In genomic region chr6:81613606-81614005, GRCh38 we compare ENCODE assay signal across 11 cellular contexts.
DNase-seq lines count a peak whose midpoint lies in the region; ATAC-seq, FAIRE-seq and TF ChIP-seq lines count a peak whose summit lies in the region.
"Had no signal": no experiment of that assay in that cellular context is flagged by ENCODE, and none has a peak within 500 bp of the region (broad histone marks: within the 10 kb centered on the region; RNA-seq: fewer than 3 reads in every experiment).

No MANE protein-coding gene starts in this region.

- no peaks in the 10 kb centered on the region for H3K9me3 Mint-ChIP-seq in astrocyte (ENCODE audit: unreplicated experiment)

- H3K4me2 ChIP-seq in astrocyte (ENCODE audit: low read length) = peak overlapping the region; percentile 48

- H2AFZ ChIP-seq in astrocyte (ENCODE audit: low read depth, low read length) = no peak overlapping the region

- peaks cover 7% of the 10 kb centered on the region for H3K4me1 ChIP-seq in astrocyte (ENCODE audit: insufficient read depth, low read length)

- no peak overlapping the region for H3K9ac ChIP-seq in astrocyte (ENCODE audit: low read length)

- peak overlapping the region; percentile 93 for H3K27ac Mint-ChIP-seq in astrocyte (ENCODE audit: unreplicated experiment)

- no peaks in the 10 kb centered on the region for H3K9me3 ChIP-seq in astrocyte (ENCODE audit: insufficient read depth, low read depth, low read length)
- H3K9me3 ChIP-seq: neutrophil had no signal

- peak overlapping the region; percentile 7 for H3K4me3 Mint-ChIP-seq in astrocyte (ENCODE audit: unreplicated experiment)

- DNase-seq in Daoy (ENCODE audit: low read depth) = peak; percentile 64
- DNase-seq in LoVo (ENCODE audit: low spot score) = peak; percentile 5
- DNase-seq in astrocyte (ENCODE audit: low read depth) = peak; percentile 86
- DNase-seq in left colon = no peak
- no peak for DNase-seq in activated CD4-positive, alpha-beta T cell treated with anti-CD3 and anti-CD28 coated beads, Interleukin-2, amount 50 U/mL, for 4 hours
- no peak for DNase-seq in posterior vena cava (ENCODE audit: low spot score)
- no peak for DNase-seq in activated T-cell treated with anti-CD3 and anti-CD28 coated beads, Interleukin-2, amount 50 U/mL, for 1 hour
- DNase-seq in stimulated activated CD4-positive, alpha-beta T cell treated with anti-CD3 and anti-CD28 coated beads, Interleukin-2, amount 100 ng/mL, for 24 hours = no peak
- DNase-seq: NCI-H2081 treated with DMSO at 0.1 percent for 48 hours had no signal

- no peaks in the 10 kb centered on the region for H3K79me2 ChIP-seq in astrocyte (ENCODE audit: insufficient read depth, low read length)

- no peak for TF ChIP-seq CTCF in astrocyte (IDR thresholded peaks at IDR 0.05; ENCODE audit: insufficient read depth, low read depth, low read length)

- intact Hi-C loops in left colon (cut with DNase I, micrococcal nuclease) (no loop called here), posterior vena cava (cut with DNase I) (no loop called here)

- no peaks in the 10 kb centered on the region for H3K27me3 Mint-ChIP-seq in astrocyte (ENCODE audit: low read depth, unreplicated experiment)

- H3K4me3 ChIP-seq in astrocyte (ENCODE audit: insufficient read depth, low read depth, low read length) = no peak overlapping the region

- H3K27ac ChIP-seq in astrocyte (ENCODE audit: low read depth, low read length) = peak overlapping the region; percentile 66
- H3K27ac ChIP-seq: HL-60, neutrophil had no signal

- peaks cover 15% of the 10 kb centered on the region for H3K4me1 Mint-ChIP-seq in astrocyte (ENCODE audit: low read depth, unreplicated experiment)

- peak; percentile 24 for ATAC-seq in left colon

- H4K20me1 ChIP-seq in astrocyte (ENCODE audit: insufficient read depth, low read length) = no peaks in the 10 kb centered on the region

- H3K27me3 ChIP-seq in astrocyte (ENCODE audit: insufficient read depth, low read length) = no peaks in the 10 kb centered on the region
- H3K27me3 ChIP-seq: neutrophil had no signal

- H3K36me3 ChIP-seq in astrocyte (ENCODE audit: insufficient read depth, low read length) = no peaks in the 10 kb centered on the region
- H3K36me3 ChIP-seq: neutrophil had no signal

- FAIRE-seq in astrocyte (lab: Jason Lieb, UNC) = peak; percentile 87

- H3K36me3 Mint-ChIP-seq in astrocyte (ENCODE audit: low read depth, unreplicated experiment) = no peaks in the 10 kb centered on the region

Comparison
In these comparisons a context has a peak if more than half of its experiments do, and no peak if none do; other contexts are left out.
1. DNase-seq: peak in Daoy (single experiment), LoVo (single experiment) and astrocyte (single experiment); none in left colon (0 of 2), activated CD4-positive, alpha-beta T cell treated with anti-CD3 and anti-CD28 coated beads, Interleukin-2, amount 50 U/mL, for 4 hours (0 of 2), posterior vena cava (single experiment), activated T-cell treated with anti-CD3 and anti-CD28 coated beads, Interleukin-2, amount 50 U/mL, for 1 hour (single experiment) and stimulated activated CD4-positive, alpha-beta T cell treated with anti-CD3 and anti-CD28 coated beads, Interleukin-2, amount 100 ng/mL, for 24 hours (0 of 2).